ENCODE assay signal across 18 cellular contexts in the genomic region with DNA sequence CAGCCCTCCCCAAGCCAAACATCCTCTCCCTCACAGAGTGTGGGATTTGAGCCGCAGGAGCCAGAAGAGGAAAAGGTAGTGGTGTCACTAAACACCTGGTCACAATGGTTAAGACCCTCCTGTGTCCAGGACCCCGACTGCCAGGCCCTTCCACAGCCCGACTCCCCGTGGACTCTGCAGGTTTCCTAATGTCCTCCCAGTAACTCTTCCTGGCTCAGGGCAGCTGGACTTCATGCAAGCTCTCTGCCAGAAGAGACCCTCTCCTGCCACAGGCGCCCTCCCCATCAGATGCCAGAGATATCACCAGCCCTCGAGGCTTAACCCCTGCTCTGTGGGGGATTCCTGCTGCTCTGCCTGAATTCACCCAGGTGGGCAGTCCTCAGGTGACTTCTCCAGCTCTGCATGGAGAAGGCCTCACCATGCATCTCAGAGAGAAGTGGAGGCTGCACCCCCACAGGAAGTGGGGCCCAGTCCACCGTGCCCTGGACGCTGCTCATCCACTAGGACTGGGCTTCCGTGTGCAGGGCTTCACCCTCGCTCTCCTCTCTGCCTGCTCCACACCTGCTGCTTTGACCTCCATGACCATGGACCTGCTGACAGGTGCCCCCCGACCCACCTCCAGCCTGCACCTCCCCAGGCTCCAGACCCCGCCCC.
DNase-seq lines count a peak whose midpoint lies in the region; ATAC-seq and TF ChIP-seq lines count a peak whose summit lies in the region.
"Had no signal": no experiment of that assay in that cellular context is flagged by ENCODE, and none has a peak within 500 bp of the region (broad histone marks: within the 10 kb centered on the region; RNA-seq: fewer than 3 reads in every experiment).

No MANE protein-coding gene starts in this region.

- no peak overlapping the region for H2BK12ac ChIP-seq in neuronal stem cell (ENCODE audit: low read length)

- no peak overlapping the region for H2BK5ac ChIP-seq in neuronal stem cell (ENCODE audit: low read length)

- ATAC-seq in right cardiac atrium: no peak
- ATAC-seq in upper lobe of right lung: no peak
- ATAC-seq in GM19452 (IDR thresholded peaks at IDR 0.05; ENCODE audit: unreplicated experiment): no peak
- no peak for ATAC-seq in HG02763 (IDR thresholded peaks at IDR 0.05; ENCODE audit: unreplicated experiment)
- ATAC-seq: K562 had no signal

- no peaks in the 10 kb centered on the region for H3K9me3 ChIP-seq in right cardiac atrium (ENCODE audit: control insufficient read depth, low read length)
- H3K9me3 ChIP-seq in left ventricle myocardium inferior (replicated peaks): peaks cover 9% of the 10 kb centered on the region
- no peaks in the 10 kb centered on the region for H3K9me3 ChIP-seq in neuronal stem cell (replicated peaks in 1 of 2; ENCODE audit: control insufficient read depth in 2 of 2, insufficient read depth in 1 of 2, low read depth in 1 of 2, low read length in 2 of 2)
- peaks cover 3% of the 10 kb centered on the region for H3K9me3 ChIP-seq in upper lobe of right lung
- H3K9me3 ChIP-seq: BE2C had no signal

- peak overlapping the region; percentile 49 for H2AK5ac ChIP-seq in neuronal stem cell (ENCODE audit: low read depth, low read length)

- H3K4me2 ChIP-seq in neuronal stem cell (ENCODE audit: insufficient read depth, low read length, poor library complexity, severe bottlenecking): no peak overlapping the region

- H3K27me3 ChIP-seq in right cardiac atrium (ENCODE audit: control insufficient read depth, insufficient read depth) (no peaks in the 10 kb centered on the region), left ventricle myocardium inferior (ENCODE audit: low read depth) (peaks cover 60% of the 10 kb centered on the region), neuronal stem cell (ENCODE audit: control insufficient read depth in 3 of 3, insufficient read depth in 3 of 3, low read depth in 1 of 3, low read length in 3 of 3) (no peaks in the 10 kb centered on the region), upper lobe of right lung (no peaks in the 10 kb centered on the region)
- H3K27me3 ChIP-seq: BE2C had no signal

- H4K91ac ChIP-seq in neuronal stem cell (ENCODE audit: low read depth, low read length, poor library complexity): no peak overlapping the region

- H3K9ac ChIP-seq in neuronal stem cell (ENCODE audit: low read depth, low read length, poor library complexity): no peak overlapping the region

- no peak overlapping the region for H2BK15ac ChIP-seq in neuronal stem cell (ENCODE audit: low read length)

- H3K4me3 ChIP-seq in right cardiac atrium (ENCODE audit: low read length) (no peak overlapping the region), left ventricle myocardium inferior (no peak overlapping the region), coronary artery (no peak overlapping the region), neuronal stem cell (ENCODE audit: low read length in 2 of 2) (no peak overlapping the region), upper lobe of right lung (no peak overlapping the region)
- H3K4me3 ChIP-seq: K562 had no signal

- peak overlapping the region; percentile 35 for H3K18ac ChIP-seq in neuronal stem cell (ENCODE audit: low read length)

- no peak overlapping the region for H2AFZ ChIP-seq in neuronal stem cell (ENCODE audit: low read length)

- H3K14ac ChIP-seq in neuronal stem cell (ENCODE audit: low read length): peak overlapping the region; percentile 59

- no peaks in the 10 kb centered on the region for H3K79me1 ChIP-seq in neuronal stem cell (ENCODE audit: low read depth, low read length)

- 69% methylated on average over 12 of the region's 12 CpGs for WGBS in right cardiac atrium
- no CpG with 5 or more reads among the region's 12 CpGs for WGBS in neuronal stem cell (ENCODE audit: extremely low coverage in 2 of 2, insufficient read length in 2 of 2, insufficient replicate concordance in 1 of 2), 2 donors

- H3K4me1 ChIP-seq in right cardiac atrium (ENCODE audit: control insufficient read depth, insufficient read depth, low read length) (no peaks in the 10 kb centered on the region), left ventricle myocardium inferior (no peaks in the 10 kb centered on the region), neuronal stem cell (ENCODE audit: control insufficient read depth in 2 of 2, insufficient read depth in 1 of 2, low read depth in 1 of 2, low read length in 2 of 2) (peaks cover 0 to 2% of the 10 kb centered on the region in 2 donors), upper lobe of right lung (no peaks in the 10 kb centered on the region)
- H3K4me1 ChIP-seq: BE2C had no signal

- no peak for TF ChIP-seq CTCF in left ventricle myocardium inferior (IDR thresholded peaks at IDR 0.05; ENCODE audit: borderline replicate concordance)
- TF ChIP-seq CTCF in coronary artery (IDR thresholded peaks at IDR 0.05): no peak
- no peak for TF ChIP-seq CTCF in upper lobe of right lung (IDR thresholded peaks at IDR 0.05)

- no peak overlapping the region for H4K8ac ChIP-seq in neuronal stem cell (ENCODE audit: low read depth, low read length)

- no peak overlapping the region for H2BK120ac ChIP-seq in neuronal stem cell (ENCODE audit: low read depth, low read length)

- no peak overlapping the region for H3K4ac ChIP-seq in neuronal stem cell (ENCODE audit: low read length)

- H3K27ac ChIP-seq in right cardiac atrium (ENCODE audit: low read length) (no peak overlapping the region), left ventricle myocardium inferior (replicated peaks) (no peak overlapping the region), coronary artery (no peak overlapping the region), neuronal stem cell (replicated peaks; ENCODE audit: low read length) (no peak overlapping the region), upper lobe of right lung (no peak overlapping the region)
- H3K27ac ChIP-seq: RWPE1 had no signal

- DNase-seq in right cardiac atrium (peak in 2 of 3 donors; percentile 8 to 42), left ventricle myocardium inferior (no peak), coronary artery (ENCODE audit: low spot score) (peak; percentile 59), neuronal stem cell (ENCODE audit: low spot score) (no peak), upper lobe of right lung (peak; percentile 45), cortex of kidney (lab: John Stamatoyannopoulos, UW) (no peak)
- DNase-seq: BE2C, HCEC 1CT, MV-4-11, NCI-H1417 treated with DMSO at 0.1 percent for 48 hours, NCI-H2029, NCI-H2171 treated with DMSO at 0.1 percent for 48 hours, NCI-H446 treated with DMSO at 0.1 percent for 48 hours, NCI-H748 treated with DMSO at 0.1 percent for 48 hours had no signal

- H3K23ac ChIP-seq in neuronal stem cell (ENCODE audit: low read depth, low read length, poor library complexity): no peak overlapping the region

- peaks cover 6% of the 10 kb centered on the region for H3K36me3 ChIP-seq in left ventricle myocardium inferior
- H3K36me3 ChIP-seq in neuronal stem cell (replicated peaks in 1 of 2; ENCODE audit: control insufficient read depth in 2 of 2, insufficient read depth in 2 of 2, low read length in 2 of 2): peaks cover 0 to 2% of the 10 kb centered on the region in 2 donors
- no peaks in the 10 kb centered on the region for H3K36me3 ChIP-seq in upper lobe of right lung
- H3K36me3 ChIP-seq: BE2C had no signal

- intact Hi-C loops in right cardiac atrium (cut with DNase I) (no loop called here), left ventricle myocardium inferior (cut with micrococcal nuclease) (no loop called here), upper lobe of right lung (cut with DNase I) (no loop called here)

Comparison
In these comparisons a context has a peak if more than half of its experiments do, and no peak if none do; other contexts are left out.
1. DNase-seq: peak in right cardiac atrium (2 of 3), coronary artery (single experiment) and upper lobe of right lung (single experiment); none in left ventricle myocardium inferior (single experiment), neuronal stem cell (single experiment) and cortex of kidney (single experiment).